8 cellular contexts compared by ENCODE assay signal in genomic region chr14:74491952-74492351, GRCh38. TPM values are rescaled to one million over a fixed set of nuclear protein-coding genes. Genes with fewer than 3 reads are reported as not detected.
DNase-seq lines count a peak whose midpoint lies in the region; ATAC-seq, FAIRE-seq and TF ChIP-seq lines count a peak whose summit lies in the region.

No MANE protein-coding gene starts in this region.

- intact Hi-C loops in left lung (cut with DNase I) (loop anchor here in 1 of 2 donors (5.0 kb wide), 1 partner anchor 130 kb away; no protein-coding TSS in a partner anchor), uterus (cut with DNase I; ENCODE audit: low total_unique reads) (no loop called here)

- in situ Hi-C loops in astrocyte of the cerebellum (cut with HindIII; ENCODE audit: low sequenced_read_pairs), result loop anchor here (5.0 kb wide), 1 partner anchor 75 kb away; no protein-coding TSS in a partner anchor

- H3K9me3 ChIP-seq in left lung (no peaks in the 10 kb centered on the region), uterus (no peaks in the 10 kb centered on the region)

- ATAC-seq in left lung (peak; percentile 3), GM21526 (IDR thresholded peaks at IDR 0.05; ENCODE audit: low FRiP score, unreplicated experiment) (no peak)
- no peak for ATAC-seq in activated CD4-positive, CD25-positive, alpha-beta regulatory T cell treated with anti-CD3 and anti-CD28 coated beads, Interleukin-2, amount 50 U/mL, for 24 hours

- TF ChIP-seq CTCF in C4-2B (conservative IDR thresholded peaks at IDR 0.05) (peak; percentile 73), astrocyte of the cerebellum (IDR thresholded peaks at IDR 0.05; ENCODE audit: low read depth, low read length, missing control alignments) (peak; percentile 29), left lung (IDR thresholded peaks at IDR 0.05) (no peak), uterus (IDR thresholded peaks at IDR 0.05) (peak in 1 of 4 experiments; percentile 13)

- TF ChIP-seq POLR2A in uterus (IDR thresholded peaks at IDR 0.05), result no peak

- H3K36me3 ChIP-seq in left lung (peaks cover 0 to 3% of the 10 kb centered on the region in 2 donors), uterus (no peaks in the 10 kb centered on the region)

- peaks cover 14 to 75% of the 10 kb centered on the region in 2 donors for H3K4me1 ChIP-seq in left lung
- peaks cover 0 to 8% of the 10 kb centered on the region in 2 donors for H3K4me1 ChIP-seq in uterus

- H3K27ac ChIP-seq in C4-2B (no peak overlapping the region), left lung (peak overlapping the region; percentile 95 to 97), uterus (peak overlapping the region; percentile 98 to 99)

- H3K4me3 ChIP-seq in astrocyte of the cerebellum (ENCODE audit: low read depth, low read length), result peak overlapping the region; percentile 94
- H3K4me3 ChIP-seq in left lung, result peak overlapping the region; percentile 83 to 97
- peak overlapping the region; percentile 82 to 92 for H3K4me3 ChIP-seq in uterus

- FAIRE-seq in HTR-8/SVneo (lab: Jason Lieb, UNC), result peak; percentile 93

- no peaks in the 10 kb centered on the region for H3K27me3 ChIP-seq in left lung
- no peaks in the 10 kb centered on the region for H3K27me3 ChIP-seq in uterus

- DNase-seq in HTR-8/SVneo (ENCODE audit: insufficient read length, low spot score) (peak; percentile 73), astrocyte of the cerebellum (ENCODE audit: low read depth) (no peak), left lung (no peak), uterus (no peak), DMS 273 treated with DMSO at 0.1 percent for 48 hours (lab: John Stamatoyannopoulos, UW) (no peak)

RNA-seq across cellular contexts. Expression of gene NPC2, which starts 1.2 kb away (rescaled TPM):
- total RNA-seq in left lung (1,000 to 10,000 TPM in 1 of 2 donors, 100 to 1,000 TPM in 1; 967 to 1,413 TPM), uterus (100 to 1,000 TPM; 151 to 353 (median 209) TPM)

RNA-seq across cellular contexts. Expression of gene ISCA2, which starts 1.6 kb away (rescaled TPM):
- total RNA-seq in left lung (10 to 100 TPM; 22.7 to 27.7 TPM), uterus (10 to 100 TPM in 2 of 4 donors, 1 to 10 TPM in 2; 1.0 to 22.2 (median 11.0) TPM)

Comparison
In these comparisons a context has a peak if more than half of its experiments do, and no peak if none do; other contexts are left out.
1. CTCF ChIP-seq: peak in C4-2B (single experiment) and astrocyte of the cerebellum (single experiment); none in left lung (0 of 2).
2. Peak in every context shown above with its lines, with median percentiles within 50 percentile points of each other: H3K4me3 ChIP-seq.